Comparison of ENCODE assay signal across 18 cellular contexts in the genomic region with DNA sequence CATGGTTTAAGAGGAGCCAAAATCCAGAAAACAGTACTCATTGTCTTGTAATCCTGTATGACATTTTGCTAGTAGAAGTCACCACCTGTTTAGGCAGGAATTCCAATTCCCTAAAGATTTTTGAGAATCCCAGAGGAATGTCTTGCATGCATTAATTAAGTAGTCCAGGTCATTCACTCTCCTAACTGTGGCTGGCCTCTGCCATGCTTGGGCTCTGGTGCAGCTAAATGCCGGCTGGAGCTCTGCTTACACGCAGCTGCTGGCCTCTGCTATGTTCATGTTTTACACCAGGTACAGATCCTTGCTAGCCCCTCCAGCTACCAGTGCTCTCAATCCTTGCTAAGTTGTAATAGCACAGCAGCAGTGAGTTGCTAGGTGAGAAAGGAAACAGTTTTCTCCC. TPM values are rescaled to one million over a fixed set of nuclear protein-coding genes. Genes with fewer than 3 reads are reported as not detected.
DNase-seq lines count a peak whose midpoint lies in the region; ATAC-seq and TF ChIP-seq lines count a peak whose summit lies in the region.
"Had no signal": no experiment of that assay in that cellular context is flagged by ENCODE, and none has a peak within 500 bp of the region (broad histone marks: within the 10 kb centered on the region; RNA-seq: fewer than 3 reads in every experiment).

No MANE protein-coding gene starts in this region.

- TF ChIP-seq CTCF in mesothelial cell of epicardium (IDR thresholded peaks at IDR 0.05; ENCODE audit: unreplicated experiment) = no peak

- no peaks in the 10 kb centered on the region for H3K9me3 Mint-ChIP-seq in mesothelial cell of epicardium
- H3K9me3 Mint-ChIP-seq: stimulated activated naive CD8-positive, alpha-beta T cell treated with anti-CD3 and anti-CD28 coated beads, Interleukin-15, Interleukin-2, amounts not matched to agents 100 ng/mL and 50 ng/mL, for 24 hours had no signal

- no peaks in the 10 kb centered on the region for H3K9me3 ChIP-seq in HUES6 (ENCODE audit: control insufficient read depth, insufficient read depth, low read depth, low read length)
- H3K9me3 ChIP-seq: mucosa of descending colon had no signal

- 0 out of 2 replicates have a peak overlapping the region, but pooled peaks have one; percentile 12 for H3K27ac ChIP-seq in HUES6 (ENCODE audit: low read depth, low read length)
- H3K27ac ChIP-seq: epithelial cell of prostate, parathyroid adenoma, WERI-Rb-1 had no signal

- H3K36me3 Mint-ChIP-seq in mesothelial cell of epicardium = no peaks in the 10 kb centered on the region

- H3K9ac ChIP-seq in HUES6 (ENCODE audit: low read length) = no peak overlapping the region
- H3K9ac ChIP-seq: parathyroid adenoma had no signal

- peaks cover 20% of the 10 kb centered on the region for H3K4me1 ChIP-seq in HUES6 (ENCODE audit: control insufficient read depth, insufficient read depth, low read length)
- H3K4me1 ChIP-seq: parathyroid adenoma had no signal

- peak overlapping the region; percentile 26 for H3K27ac Mint-ChIP-seq in mesothelial cell of epicardium
- H3K27ac Mint-ChIP-seq: activated CD8-positive, alpha-beta memory T cell treated with anti-CD3 and anti-CD28 coated beads, Interleukin-2, amount 10 ng/mL, durations not matched to agents 7 days and 5 days; stimulated activated naive CD8-positive, alpha-beta T cell treated with anti-CD3 and anti-CD28 coated beads, Interleukin-15, Interleukin-2, amounts not matched to agents 100 ng/mL and 50 ng/mL, for 24 hours had no signal

- H3K27me3 ChIP-seq in HUES6 (ENCODE audit: control insufficient read depth, insufficient read depth, low read length) = no peaks in the 10 kb centered on the region

- no peaks in the 10 kb centered on the region for H3K36me3 ChIP-seq in HUES6 (ENCODE audit: control insufficient read depth, insufficient read depth, low read length)
- H3K36me3 ChIP-seq: WERI-Rb-1 had no signal

- H3K4me3 Mint-ChIP-seq in mesothelial cell of epicardium = no peak overlapping the region
- H3K4me3 Mint-ChIP-seq: activated CD8-positive, alpha-beta memory T cell treated with anti-CD3 and anti-CD28 coated beads, Interleukin-2, amount 10 ng/mL, durations not matched to agents 7 days and 5 days; stimulated activated naive CD8-positive, alpha-beta T cell treated with anti-CD3 and anti-CD28 coated beads, Interleukin-15, Interleukin-2, amounts not matched to agents 100 ng/mL and 50 ng/mL, for 24 hours had no signal

- H3K4me3 ChIP-seq in HUES6 (ENCODE audit: low read depth, low read length) = no peak overlapping the region
- H3K4me3 ChIP-seq: mucosa of descending colon had no signal

- DNase-seq in COLO829 (ENCODE audit: low spot score) (peak; percentile 48), astrocyte of the hippocampus (ENCODE audit: low read depth, low spot score) (peak; percentile 79), mesothelial cell of epicardium (ENCODE audit: low spot score in 2 of 2, unreplicated experiment in 2 of 2) (no peak), NCI-H510A (lab: John Stamatoyannopoulos, UW) (no peak), posterior vena cava (ENCODE audit: low spot score) (no peak), SKM-1 treated with dmso at 0.1 percent for 144 hours (lab: John Stamatoyannopoulos, UW; ENCODE audit: unreplicated experiment) (no peak)
- DNase-seq: activated CD8-positive, alpha-beta memory T cell treated with anti-CD3 and anti-CD28 coated beads, Interleukin-2, amount 10 ng/mL, durations not matched to agents 7 days and 5 days; activated effector memory CD4-positive, alpha-beta T cell treated with anti-CD3 and anti-CD28 coated beads, Interleukin-2, amount 50 U/mL, for 16 hours; kidney; mucosa of descending colon; stimulated activated CD4-positive, alpha-beta T cell treated with anti-CD3 and anti-CD28 coated beads, Interleukin-12 subunit alpha, Interleukin-12 subunit beta, amount 100 ng/mL, for 4 hours; T-helper 1 cell; WERI-Rb-1 had no signal

- intact Hi-C loops in posterior vena cava (cut with DNase I) = no loop called here

- H3K27me3 Mint-ChIP-seq in mesothelial cell of epicardium (ENCODE audit: low read depth) = no peaks in the 10 kb centered on the region
- H3K27me3 Mint-ChIP-seq: stimulated activated naive CD8-positive, alpha-beta T cell treated with anti-CD3 and anti-CD28 coated beads, Interleukin-15, Interleukin-2, amounts not matched to agents 100 ng/mL and 50 ng/mL, for 24 hours had no signal

- H3K4me1 Mint-ChIP-seq in mesothelial cell of epicardium = peaks cover 1% of the 10 kb centered on the region

- ATAC-seq in GM18907 (IDR thresholded peaks at IDR 0.05; ENCODE audit: unreplicated experiment) = no peak
- ATAC-seq: activated CD8-positive, alpha-beta memory T cell treated with anti-CD3 and anti-CD28 coated beads, Interleukin-2, amount 10 ng/mL, durations not matched to agents 7 days and 5 days; mucosa of descending colon had no signal

RNA-seq across cellular contexts. Expression of a gene that starts 16.3 kb away (rescaled TPM):
- 124 to 133 TPM (median 126 TPM) in 3 replicates for total RNA-seq in mesothelial cell of epicardium
- 100 to 1,000 TPM; 131 to 187 TPM for total RNA-seq in posterior vena cava

Comparison
In these comparisons a context has a peak if more than half of its experiments do, and no peak if none do; other contexts are left out.
1. DNase-seq: peak in COLO829 (single experiment) and astrocyte of the hippocampus (single experiment); none in mesothelial cell of epicardium (0 of 2), NCI-H510A (single experiment), posterior vena cava (single experiment) and SKM-1 treated with dmso at 0.1 percent for 144 hours (single experiment).